Comparison of ENCODE assay signal across 29 cellular contexts in genomic region chr7:100033526-100033925, GRCh38. TPM values are rescaled to one million over a fixed set of nuclear protein-coding genes. Genes with fewer than 3 reads are reported as not detected.
"Had no signal": no experiment of that assay in that cellular context is flagged by ENCODE, and none has a peak within 500 bp of the region (broad histone marks: within the 10 kb centered on the region; RNA-seq: fewer than 3 reads in every experiment).

No MANE protein-coding gene starts in this region.

- DNase-seq: activated B cell treated with CpG ODN at 0.5 μM for 24 hours; activated CD4-positive, alpha-beta T cell treated with anti-CD3 and anti-CD28 coated beads for 36 hours; activated CD4-positive, alpha-beta T cell treated with anti-CD3 and anti-CD28 coated beads, Interleukin-2, amount 50 U/mL, for 48 hours; activated CD8-positive, alpha-beta memory T cell treated with anti-CD3 and anti-CD28 coated beads, Interleukin-2, amount 50 U/mL, for 48 hours; activated effector memory CD4-positive, alpha-beta T cell treated with Interleukin-2 at 50 U/mL for 16 hours; activated naive CD4-positive, alpha-beta T cell treated with anti-CD3 and anti-CD28 coated beads for 36 hours; activated naive CD8-positive, alpha-beta T cell treated with anti-CD3 and anti-CD28 coated beads, Interleukin-2, amount 50 U/mL, for 24 hours; activated T-cell treated with anti-CD3 and anti-CD28 coated beads, Interleukin-2, amount 50 U/mL, for 48 hours; cerebellar nuclear complex; esophagus squamous epithelium; gastrocnemius medialis; hippocampal formation; kidney glomerular epithelial cell; left lung; naive B cell; nucleus accumbens; sigmoid colon; stimulated activated CD4-positive, alpha-beta T cell treated with anti-CD3 and anti-CD28 coated beads, Interleukin-15, amount 100 ng/mL, for 24 hours; stomach; T-helper 17 cell had no signal

- H3K27me3 ChIP-seq: esophagus squamous epithelium, gastrocnemius medialis, left lung, sigmoid colon, stomach, suprapubic skin, tibial nerve had no signal

- H3K4me3 ChIP-seq: coronary artery, esophagus squamous epithelium, gastrocnemius medialis, left lung, lung, sigmoid colon, smooth muscle cell, stomach, suprapubic skin, tibial nerve had no signal

- H3K4me2 ChIP-seq: smooth muscle cell had no signal

- H3K4me1 ChIP-seq: tibial nerve had no signal

- H3K27ac ChIP-seq: coronary artery, esophagus squamous epithelium, gastrocnemius medialis, left lung, sigmoid colon, stomach, suprapubic skin, tibial nerve had no signal

- H3K9me3 ChIP-seq: esophagus squamous epithelium, gastrocnemius medialis, left lung, sigmoid colon, stomach, suprapubic skin, tibial nerve had no signal

- ATAC-seq: activated CD4-positive, alpha-beta T cell treated with anti-CD3 and anti-CD28 coated beads for 36 hours; activated naive CD8-positive, alpha-beta T cell treated with anti-CD3 and anti-CD28 coated beads, Interleukin-2, amount 50 U/mL, for 24 hours; gastrocnemius medialis; left lung; stimulated activated memory B cell treated with anti-CD40 and anti-IgM and Interleukin-4, amounts not matched to agents 10 μg/mL and 1 μg/mL and 100 μg/mL, for 72 hours; T-helper 17 cell had no signal

RNA-seq across cellular contexts. Expression of gene AZGP1, which starts 57.7 kb away (rescaled TPM):
- total RNA-seq: activated B cell treated with CpG ODN at 0.5 μM for 24 hours; activated CD4-positive, alpha-beta T cell treated with anti-CD3 and anti-CD28 coated beads for 36 hours; activated CD8-positive, alpha-beta memory T cell treated with anti-CD3 and anti-CD28 coated beads for 36 hours; activated naive CD4-positive, alpha-beta T cell treated with anti-CD3 and anti-CD28 coated beads for 36 hours; renal cortical epithelial cell; T-helper 17 cell had no signal
- polyA plus RNA-seq: neural cell, smooth muscle cell had no signal
